14 cellular contexts compared by ENCODE assay signal in the genomic region with DNA sequence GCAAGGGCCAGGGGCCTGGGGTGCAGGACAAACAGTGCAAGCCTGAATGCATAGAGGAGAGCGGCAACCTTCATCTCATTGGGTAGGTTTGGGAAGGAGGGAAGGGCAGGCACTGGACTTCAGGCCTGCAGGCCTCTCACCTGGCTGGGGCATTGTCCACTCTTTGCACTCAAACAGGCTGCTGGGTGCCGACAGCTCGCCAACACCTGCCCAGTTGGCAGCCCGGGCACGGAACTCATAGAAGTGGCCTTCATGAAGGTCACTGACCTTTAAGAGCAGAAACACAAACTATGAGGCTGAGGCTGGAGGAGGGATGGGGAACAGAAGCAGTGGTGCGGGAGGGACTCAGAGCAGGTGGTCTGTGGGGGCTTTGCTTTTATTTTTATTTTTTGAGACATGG. TPM values are rescaled to one million over a fixed set of nuclear protein-coding genes. Genes with fewer than 3 reads are reported as not detected.
DNase-seq lines count a peak whose midpoint lies in the region; ATAC-seq and TF ChIP-seq lines count a peak whose summit lies in the region.
"Had no signal": no experiment of that assay in that cellular context is flagged by ENCODE, and none has a peak within 500 bp of the region (broad histone marks: within the 10 kb centered on the region; RNA-seq: fewer than 3 reads in every experiment).

No MANE protein-coding gene starts in this region.

- peak; percentile 58 for ATAC-seq in body of pancreas
- ATAC-seq in left ventricle myocardium superior, result peak; percentile 5
- ATAC-seq in lower lobe of right lung, result no peak
- ATAC-seq in HG02938 (IDR thresholded peaks at IDR 0.05; ENCODE audit: unreplicated experiment), result no peak
- ATAC-seq in GM21576 (IDR thresholded peaks at IDR 0.05; ENCODE audit: unreplicated experiment), result no peak
- ATAC-seq: A549, GM12878, GM23338 had no signal

- intact Hi-C loops in body of pancreas (cut with DNase I), result no loop called here
- intact Hi-C loops in left ventricle myocardium superior (cut with micrococcal nuclease), result no loop called here
- intact Hi-C loops in lower lobe of right lung (cut with DNase I), result no loop called here

- TF ChIP-seq POLR2A in body of pancreas (IDR thresholded peaks at IDR 0.05), result no peak

- 37 to 45% methylated on average over 5 to 6 of the region's 6 CpGs for WGBS in body of pancreas, 2 donors

- H3K4me3 ChIP-seq in body of pancreas (no peak overlapping the region), lower lobe of right lung (no peak overlapping the region), skeletal muscle tissue (ENCODE audit: low read length in 3 of 3) (no peak overlapping the region)
- H3K4me3 ChIP-seq: A549, GM12878, GM23338 had no signal

- DNase-seq in body of pancreas (peak; percentile 38 to 70 (median 64)), left ventricle myocardium superior (no peak), lower lobe of right lung (peak; percentile 45)
- DNase-seq: BE2C; CD4-positive, alpha-beta memory T cell; DMS79; H7 had no signal

- H3K4me1 ChIP-seq in body of pancreas, result peaks cover 19% of the 10 kb centered on the region
- H3K4me1 ChIP-seq in lower lobe of right lung, result no peaks in the 10 kb centered on the region
- H3K4me1 ChIP-seq in skeletal muscle tissue (ENCODE audit: control insufficient read depth in 3 of 3, insufficient read depth in 3 of 3, low read length in 3 of 3), result peaks cover 38 to 58% (median 44%) of the 10 kb centered on the region in 3 donors
- H3K4me1 ChIP-seq: A549, BE2C had no signal

- H3K9me3 ChIP-seq in body of pancreas (no peaks in the 10 kb centered on the region), lower lobe of right lung (no peaks in the 10 kb centered on the region), skeletal muscle tissue (ENCODE audit: control insufficient read depth in 3 of 3, low read length in 3 of 3) (no peaks in the 10 kb centered on the region)
- H3K9me3 ChIP-seq: A549, BE2C had no signal

- peak overlapping the region in 1 of 3 donors; percentile 45 for H3K9ac ChIP-seq in skeletal muscle tissue (ENCODE audit: low read depth in 1 of 3, low read length in 3 of 3)

- TF ChIP-seq CTCF in body of pancreas (IDR thresholded peaks at IDR 0.05), result no peak
- TF ChIP-seq CTCF in lower lobe of right lung (IDR thresholded peaks at IDR 0.05), result no peak

- no peaks in the 10 kb centered on the region for H3K36me3 ChIP-seq in body of pancreas (replicated peaks in 1 of 2; ENCODE audit: insufficient read depth in 1 of 2, low read depth in 2 of 2)
- no peaks in the 10 kb centered on the region for H3K36me3 ChIP-seq in lower lobe of right lung
- peaks cover 35 to 53% (median 44%) of the 10 kb centered on the region in 3 donors for H3K36me3 ChIP-seq in skeletal muscle tissue (ENCODE audit: control insufficient read depth in 3 of 3, insufficient read depth in 3 of 3, low read length in 3 of 3)
- H3K36me3 ChIP-seq: BE2C had no signal

- no peak overlapping the region for H3K27ac ChIP-seq in body of pancreas
- H3K27ac ChIP-seq in lower lobe of right lung, result no peak overlapping the region
- peak overlapping the region; percentile 20 for H3K27ac ChIP-seq in skeletal muscle tissue (ENCODE audit: low read depth, low read length)
- H3K27ac ChIP-seq: A549, C4-2B had no signal

- H3K27me3 ChIP-seq in body of pancreas (no peaks in the 10 kb centered on the region), lower lobe of right lung (ENCODE audit: low read depth) (no peaks in the 10 kb centered on the region), skeletal muscle tissue (ENCODE audit: control insufficient read depth in 3 of 3, insufficient read depth in 3 of 3, low read length in 3 of 3) (no peaks in the 10 kb centered on the region)
- H3K27me3 ChIP-seq: BE2C had no signal

RNA-seq across cellular contexts. Expression of gene MYOM3, which starts 30.7 kb away (rescaled TPM):
- total RNA-seq in body of pancreas (1 to 10 TPM; 2.3 to 4.3 TPM), left ventricle myocardium superior (409 TPM), lower lobe of right lung (0.15 TPM), skeletal muscle tissue (340 TPM)
- total RNA-seq: CD4-positive, alpha-beta memory T cell; GM12878; GM23338 had no signal

Comparison
In these comparisons a context has a peak if more than half of its experiments do, and no peak if none do; other contexts are left out.
1. ATAC-seq: peak in body of pancreas (single experiment) and left ventricle myocardium superior (single experiment); none in lower lobe of right lung (0 of 2), HG02938 (single experiment) and GM21576 (single experiment).
2. RNA of gene MYOM3, which starts 30.7 kb away (total RNA-seq): 409 TPM in left ventricle myocardium superior (single experiment) and 340 TPM in skeletal muscle tissue (single experiment); 2.3 to 4.3 TPM in body of pancreas and 0.15 TPM in lower lobe of right lung (single experiment); every median in the first group is over 10 times any median in the second.